ENCODE assay signal across 32 cellular contexts in genomic region chr1:42761567-42761966, GRCh38. TPM values are rescaled to one million over a fixed set of nuclear protein-coding genes. Genes with fewer than 3 reads are reported as not detected.
DNase-seq lines count a peak whose midpoint lies in the region; ATAC-seq, FAIRE-seq and TF ChIP-seq lines count a peak whose summit lies in the region.
"Had no signal": no experiment of that assay in that cellular context is flagged by ENCODE, and none has a peak within 500 bp of the region (broad histone marks: within the 10 kb centered on the region; RNA-seq: fewer than 3 reads in every experiment).

No MANE protein-coding gene starts in this region.

- H3K4me1 ChIP-seq in HepG2 (ENCODE audit: insufficient read depth, low read length), result peaks cover 24% of the 10 kb centered on the region
- peaks cover 0 to 11% (median 7%) of the 10 kb centered on the region in 4 donors for H3K4me1 ChIP-seq in right lobe of liver
- peaks cover 8 to 28% (median 20%) of the 10 kb centered on the region in 4 donors for H3K4me1 ChIP-seq in stomach
- peaks cover 11 to 25% (median 18%) of the 10 kb centered on the region in 4 donors for H3K4me1 ChIP-seq in upper lobe of left lung
- H3K4me1 ChIP-seq: BE2C had no signal

- H3K4me2 ChIP-seq in HepG2 (ENCODE audit: low read depth, low read length), result no peak overlapping the region

- H3K4me3 Mint-ChIP-seq in WTC11 (no peak overlapping the region), chondrocyte (ENCODE audit: unreplicated experiment) (no peak overlapping the region)
- no peak overlapping the region for H3K4me3 Mint-ChIP-seq in activated CD8-positive, alpha-beta T cell treated with anti-CD3 and anti-CD28 coated beads, Interleukin-2, amount 10 ng/mL, durations not matched to agents 7 days and 5 days
- H3K4me3 Mint-ChIP-seq: CD14-positive monocyte; CD4-positive, alpha-beta memory T cell had no signal

- WGBS in HepG2 (ENCODE audit: low lambda C conversion rate), result 98% methylated on average over 4 of the region's 4 CpGs
- 98% methylated on average over 4 of the region's 4 CpGs for WGBS in right lobe of liver (ENCODE audit: insufficient coverage, low coverage, low lambda C conversion rate, missing lambda C conversion rate)
- 94 to 97% (median 97%) methylated on average over 4 of the region's 4 CpGs for WGBS in stomach, 5 donors
- 95 to 96% methylated on average over 4 of the region's 4 CpGs for WGBS in upper lobe of left lung, 2 donors

- CTCF ChIA-PET in HepG2 (lab: Yijun Ruan, JAX; ENCODE audit: low intra/inter-chr PET ratio, low total read pairs), result no interaction called here
- CTCF ChIA-PET in WTC11 (lab: Charles Lee), result no interaction called here
- CTCF ChIA-PET in activated CD8-positive, alpha-beta T cell treated with anti-CD3 and anti-CD28 coated beads, Interleukin-2, amount 10 ng/mL, durations not matched to agents 7 days and 5 days (lab: Charles Lee), result no interaction called here

- TF ChIP-seq POLR2A in HepG2 (IDR thresholded peaks at IDR 0.05; ENCODE audit: insufficient read depth in 1 of 2, low read depth in 2 of 2, low read length in 2 of 2), result no peak
- TF ChIP-seq POLR2A in right lobe of liver (IDR thresholded peaks at IDR 0.05), result no peak
- TF ChIP-seq POLR2A in stomach (IDR thresholded peaks at IDR 0.05), result no peak
- no peak for TF ChIP-seq POLR2A in upper lobe of left lung (IDR thresholded peaks at IDR 0.05)

- H3K27ac ChIP-seq in HepG2 (ENCODE audit: extremely low read length, insufficient read depth, low read length), result no peak overlapping the region
- H3K27ac ChIP-seq in right lobe of liver, result no peak overlapping the region
- H3K27ac ChIP-seq in stomach, result no peak overlapping the region
- no peak overlapping the region for H3K27ac ChIP-seq in upper lobe of left lung

- H3K27ac Mint-ChIP-seq in WTC11 (no peak overlapping the region), chondrocyte (ENCODE audit: unreplicated experiment) (peak overlapping the region; percentile 49)
- no peak overlapping the region for H3K27ac Mint-ChIP-seq in activated CD8-positive, alpha-beta T cell treated with anti-CD3 and anti-CD28 coated beads, Interleukin-2, amount 10 ng/mL, durations not matched to agents 7 days and 5 days

- H3K4me1 Mint-ChIP-seq in WTC11 (peaks cover 2% of the 10 kb centered on the region), chondrocyte (ENCODE audit: low read depth) (peaks cover 10% of the 10 kb centered on the region)
- H3K4me1 Mint-ChIP-seq in activated CD8-positive, alpha-beta T cell treated with anti-CD3 and anti-CD28 coated beads, Interleukin-2, amount 10 ng/mL, durations not matched to agents 7 days and 5 days (ENCODE audit: low read depth), result peaks cover 4% of the 10 kb centered on the region

- no peak overlapping the region for H3K9ac ChIP-seq in HepG2 (ENCODE audit: insufficient read depth, low read depth, low read length)

- no peak overlapping the region for H2AFZ ChIP-seq in HepG2 (ENCODE audit: low read length)

- TF ChIP-seq CTCF in HepG2 (CRISPR knock-in tag; IDR thresholded peaks at IDR 0.05) (no peak), right lobe of liver (IDR thresholded peaks at IDR 0.05) (no peak), WTC11 (IDR thresholded peaks at IDR 0.05) (no peak), chondrocyte (IDR thresholded peaks at IDR 0.05) (no peak), stomach (IDR thresholded peaks at IDR 0.05) (no peak), upper lobe of left lung (IDR thresholded peaks at IDR 0.05) (no peak)

- H3K36me3 Mint-ChIP-seq in WTC11 (peaks cover 29% of the 10 kb centered on the region), chondrocyte (ENCODE audit: low read depth) (peaks cover 14% of the 10 kb centered on the region)
- H3K36me3 Mint-ChIP-seq in activated CD8-positive, alpha-beta T cell treated with anti-CD3 and anti-CD28 coated beads, Interleukin-2, amount 10 ng/mL, durations not matched to agents 7 days and 5 days (ENCODE audit: low read depth), result peaks cover 15% of the 10 kb centered on the region

- peaks cover 31% of the 10 kb centered on the region for H3K79me2 ChIP-seq in HepG2 (ENCODE audit: insufficient read depth, low read length)

- BruUV-seq in HepG2 (replicated peaks; lab: Mats Ljungman, UMichigan), result no TSS peak

- H3K27me3 Mint-ChIP-seq in WTC11 (ENCODE audit: low read depth) (no peaks in the 10 kb centered on the region), chondrocyte (ENCODE audit: low read depth) (no peaks in the 10 kb centered on the region)
- no peaks in the 10 kb centered on the region for H3K27me3 Mint-ChIP-seq in activated CD8-positive, alpha-beta T cell treated with anti-CD3 and anti-CD28 coated beads, Interleukin-2, amount 10 ng/mL, durations not matched to agents 7 days and 5 days (ENCODE audit: low read depth)
- H3K27me3 Mint-ChIP-seq: CD4-positive, alpha-beta memory T cell; CD4-positive, CD25-positive, alpha-beta regulatory T cell; CD8-positive, alpha-beta memory T cell had no signal

- ATAC-seq in HepG2 (no peak), right lobe of liver (no peak), WTC11 (no peak), upper lobe of left lung (ENCODE audit: low FRiP score in 2 of 2) (no peak)
- no peak for ATAC-seq in activated CD8-positive, alpha-beta T cell treated with anti-CD3 and anti-CD28 coated beads, Interleukin-2, amount 10 ng/mL, durations not matched to agents 7 days and 5 days

- in situ Hi-C loops in HepG2 (cut with HindIII; ENCODE audit: extremely low pct_ligation_motif_present, low pct_unique_long_range_greater_than_20kb), result no loop called here
- in situ Hi-C loops in G401 (cut with HindIII; ENCODE audit: low sequenced_read_pairs), result no loop called here

- FAIRE-seq in HepG2 (lab: Jason Lieb, UNC), result no peak
- FAIRE-seq: A204.1, G401.6, GM12891, GM19239 had no signal

- POLR2A ChIA-PET in HepG2 (lab: Yijun Ruan, JAX) (no interaction called here), WTC11 (lab: Charles Lee) (no interaction called here)
- POLR2A ChIA-PET in activated CD8-positive, alpha-beta T cell treated with anti-CD3 and anti-CD28 coated beads, Interleukin-2, amount 10 ng/mL, durations not matched to agents 7 days and 5 days (lab: Charles Lee), result interaction anchor here (1.4 kb wide), 1 partner anchor 80 kb away, joined by 5 read pairs; the partner anchor contains the start of gene YBX1

- H3K27me3 ChIP-seq in HepG2 (ENCODE audit: control insufficient read depth in 1 of 2, insufficient read depth in 2 of 2, low read length in 2 of 2) (no peaks in the 10 kb centered on the region; a peak in 1 of 5 replicates), right lobe of liver (no peaks in the 10 kb centered on the region), stomach (no peaks in the 10 kb centered on the region), upper lobe of left lung (no peaks in the 10 kb centered on the region)
- H3K27me3 ChIP-seq: BE2C, BLaER1 had no signal

- peaks cover 4 to 37% of the 10 kb centered on the region in 2 experiments; a peak in 4 of 5 replicates for H3K36me3 ChIP-seq in HepG2 (replicated peaks in 1 of 2; ENCODE audit: control insufficient read depth in 1 of 2, insufficient read depth in 2 of 2, low read length in 2 of 2)
- peaks cover 0 to 38% (median 12%) of the 10 kb centered on the region in 4 donors for H3K36me3 ChIP-seq in right lobe of liver
- peaks cover 16 to 50% (median 38%) of the 10 kb centered on the region in 4 donors for H3K36me3 ChIP-seq in stomach
- peaks cover 0 to 52% (median 30%) of the 10 kb centered on the region in 4 donors for H3K36me3 ChIP-seq in upper lobe of left lung

- TF ChIP-seq EP300 in HepG2 (IDR thresholded peaks at IDR 0.05; ENCODE audit: low read depth in 2 of 2, low read length in 2 of 2) (no peak), HepG2 (CRISPR knock-in tag; IDR thresholded peaks at IDR 0.05; ENCODE audit: borderline replicate concordance) (no peak), stomach (IDR thresholded peaks at IDR 0.05) (no peak), upper lobe of left lung (IDR thresholded peaks at IDR 0.05) (no peak)

- no peak for TF ChIP-seq RAD21 in HepG2 (CRISPR knock-in tag; IDR thresholded peaks at IDR 0.05)

- H3K9me3 ChIP-seq in HepG2 (ENCODE audit: low read length), result no peaks in the 10 kb centered on the region
- H3K9me3 ChIP-seq in right lobe of liver, result no peaks in the 10 kb centered on the region
- no peaks in the 10 kb centered on the region for H3K9me3 ChIP-seq in stomach
- H3K9me3 ChIP-seq in upper lobe of left lung, result no peaks in the 10 kb centered on the region
- H3K9me3 ChIP-seq: BE2C, BLaER1 had no signal

- intact Hi-C loops in HepG2 (cut with micrococcal nuclease; ENCODE audit: unreplicated experiment), result no loop called here
- intact Hi-C loops in right lobe of liver (cut with DNase I), result no loop called here
- intact Hi-C loops in stomach (cut with DNase I; ENCODE audit: low total_unique reads), result no loop called here

- DNase-seq in HepG2 (ENCODE audit: low spot score) (no peak), right lobe of liver (no peak), WTC11 (ENCODE audit: low spot score) (no peak), chondrocyte (ENCODE audit: low spot score) (no peak), stomach (peak; percentile 0), G401 (ENCODE audit: low spot score) (no peak), upper lobe of left lung (no peak)
- DNase-seq in activated CD8-positive, alpha-beta T cell treated with anti-CD3 and anti-CD28 coated beads, Interleukin-2, amount 10 ng/mL, durations not matched to agents 7 days and 5 days, result no peak
- DNase-seq: 8988T; ACHN; BE2C; C1 segment of cervical spinal cord; CD4-positive, alpha-beta memory T cell; CD4-positive, CD25-positive, alpha-beta regulatory T cell; CD8-positive, alpha-beta memory T cell; COR-L47; DMS 273 treated with DMSO at 0.1 percent for 48 hours; DMS153; DMS53; DMS79; DND-41; EL; GF-D8 had no signal

- no peaks in the 10 kb centered on the region; the same call in 1 of the 2 replicates for H4K20me1 ChIP-seq in HepG2 (ENCODE audit: insufficient read depth, low read length)

- H3K9me3 Mint-ChIP-seq in WTC11, result no peaks in the 10 kb centered on the region
- no peaks in the 10 kb centered on the region for H3K9me3 Mint-ChIP-seq in chondrocyte (ENCODE audit: low read depth)
- no peaks in the 10 kb centered on the region for H3K9me3 Mint-ChIP-seq in activated CD8-positive, alpha-beta T cell treated with anti-CD3 and anti-CD28 coated beads, Interleukin-2, amount 10 ng/mL, durations not matched to agents 7 days and 5 days (ENCODE audit: insufficient read depth)
- H3K9me3 Mint-ChIP-seq: CD14-positive monocyte; CD4-positive, alpha-beta memory T cell; CD4-positive, CD25-positive, alpha-beta regulatory T cell; CD8-positive, alpha-beta memory T cell had no signal

- H3K4me3 ChIP-seq in HepG2 (replicated peaks in 1 of 3; ENCODE audit: insufficient read depth in 1 of 3, low read depth in 2 of 3, low read length in 3 of 3) (no peak overlapping the region), right lobe of liver (no peak overlapping the region), stomach (no peak overlapping the region), upper lobe of left lung (no peak overlapping the region)
- H3K4me3 ChIP-seq: BLaER1 had no signal

RNA-seq across cellular contexts. Expression of gene P3H1, which starts 5.3 kb away (rescaled TPM):
- total RNA-seq in HepG2 (2016; rRNA removed; fragmentation: Illumina TruSeq; extraction: Trizol) (18.7 and 64.6 TPM in 2 replicates), right lobe of liver (10 to 100 TPM; 19.7 to 25.3 (median 21.6) TPM), WTC11 (2021) (78.1 to 95.1 TPM (median 80.3 TPM) in 3 replicates), chondrocyte (256 to 288 TPM (median 278 TPM) in 3 replicates), stomach (10 to 100 TPM; 17.8 to 78.2 (median 43.0) TPM), upper lobe of left lung (10 to 100 TPM; 21.0 to 58.7 (median 35.3) TPM)
- total RNA-seq in HepG2 (2016; cell fraction: cytosol; rRNA removed; fragmentation: Illumina TruSeq; extraction: Trizol; ENCODE audit: low read depth), result 7.7 and 10.2 TPM in 2 replicates
- total RNA-seq in HepG2 (2016; cell fraction: insoluble cytoplasmic fraction; rRNA removed; fragmentation: Illumina TruSeq; extraction: Trizol), result 17.1 and 62.4 TPM in 2 replicates
- 13.7 and 16.5 TPM in 2 replicates for total RNA-seq in HepG2 (2016; cell fraction: membrane; rRNA removed; fragmentation: Illumina TruSeq; extraction: Trizol)
- 78.4 and 82.0 TPM in 2 replicates for total RNA-seq in HepG2 (2016; cell fraction: nucleus; rRNA removed; fragmentation: Illumina TruSeq; extraction: Trizol)
- polyA plus RNA-seq in HepG2 (2011; rRNA removed) (113 and 120 TPM in 2 replicates), stomach (10 to 100 TPM in 2 of 3 donors, 1 to 10 TPM in 1; 5.0 to 18.2 (median 13.4) TPM)
- 56.7 and 104 TPM in 2 replicates for polyA plus RNA-seq in HepG2 (2011; cell fraction: cytosol; rRNA removed)
- polyA plus RNA-seq in HepG2 (2011; cell fraction: nucleus; rRNA removed), result 450 and 596 TPM in 2 replicates
- 41.5 and 50.0 TPM in 2 replicates for polyA plus RNA-seq in HepG2 (2012)
- 9.2 and 9.6 TPM in 2 replicates for polyA plus RNA-seq in HepG2 (2016; cell fraction: cytosol; fragmentation: Illumina TruSeq; extraction: Trizol; ENCODE audit: low read depth)
- 19.1 and 25.3 TPM in 2 replicates for polyA plus RNA-seq in HepG2 (2016; cell fraction: insoluble cytoplasmic fraction; fragmentation: Illumina TruSeq; extraction: Trizol; ENCODE audit: low read depth)
- polyA plus RNA-seq in HepG2 (2016; cell fraction: membrane; fragmentation: Illumina TruSeq; extraction: Trizol; ENCODE audit: low read depth), result 9.6 and 14.2 TPM in 2 replicates
- 186 and 190 TPM in 2 replicates for polyA plus RNA-seq in HepG2 (2016; cell fraction: nucleus; fragmentation: Illumina TruSeq; extraction: Trizol; ENCODE audit: insufficient read depth, low read depth)
- polyA minus RNA-seq in HepG2 (2011; rRNA and poly(A)+ RNA removed; ENCODE audit: low replicate concordance), result 93.6 and 129 TPM in 2 replicates
- 49.2 and 50.5 TPM in 2 replicates for polyA minus RNA-seq in HepG2 (2011; cell fraction: cytosol; rRNA and poly(A)+ RNA removed)
- 100 and 101 TPM in 2 replicates for polyA minus RNA-seq in HepG2 (2011; cell fraction: nucleus; rRNA and poly(A)+ RNA removed)
- 27.2 and 32.5 TPM in 2 replicates for total RNA-seq in G401 (2014; rRNA removed; shearing (Covaris generic))
- total RNA-seq in activated CD8-positive, alpha-beta T cell treated with anti-CD3 and anti-CD28 coated beads, Interleukin-2, amount 10 ng/mL, durations not matched to agents 7 days and 5 days, result 10 to 100 TPM; 42.9 to 45.5 TPM

RNA-seq across cellular contexts. Expression of gene C1orf50, which starts 5.5 kb away (rescaled TPM):
- total RNA-seq in HepG2 (2016; rRNA removed; fragmentation: Illumina TruSeq; extraction: Trizol) (4.8 and 5.3 TPM in 2 replicates), right lobe of liver (1 to 10 TPM; 4.7 to 6.4 (median 5.3) TPM), WTC11 (2021) (5.1 to 6.3 TPM (median 5.3 TPM) in 3 replicates), chondrocyte (6.7 to 6.9 TPM (median 6.7 TPM) in 3 replicates), stomach (1 to 10 TPM in 2 of 5 donors, under 1 TPM in 1, not detected in 2; 0.89 to 6.7 (median 6.1) TPM), upper lobe of left lung (1 to 10 TPM in 5 of 6 donors, under 1 TPM in 1; 0.55 to 7.4 (median 2.5) TPM)
- total RNA-seq in HepG2 (2016; cell fraction: cytosol; rRNA removed; fragmentation: Illumina TruSeq; extraction: Trizol; ENCODE audit: low read depth), result 10.8 and 12.2 TPM in 2 replicates
- 2.9 and 3.7 TPM in 2 replicates for total RNA-seq in HepG2 (2016; cell fraction: insoluble cytoplasmic fraction; rRNA removed; fragmentation: Illumina TruSeq; extraction: Trizol)
- 3.9 and 5.2 TPM in 2 replicates for total RNA-seq in HepG2 (2016; cell fraction: membrane; rRNA removed; fragmentation: Illumina TruSeq; extraction: Trizol)
- 2.9 and 5.1 TPM in 2 replicates for total RNA-seq in HepG2 (2016; cell fraction: nucleus; rRNA removed; fragmentation: Illumina TruSeq; extraction: Trizol)
- polyA plus RNA-seq in HepG2 (2011; rRNA removed) (4.3 and 5.5 TPM in 2 replicates), stomach (1 to 10 TPM; 3.9 to 6.0 (median 4.1) TPM)
- 3.5 and 5.8 TPM in 2 replicates for polyA plus RNA-seq in HepG2 (2011; cell fraction: cytosol; rRNA removed)
- 1.6 and 3.2 TPM in 2 replicates for polyA plus RNA-seq in HepG2 (2011; cell fraction: nucleus; rRNA removed)
- polyA plus RNA-seq in HepG2 (2012), result 2.2 and 6.4 TPM in 2 replicates
- 5.6 and 5.8 TPM in 2 replicates for polyA plus RNA-seq in HepG2 (2016; cell fraction: cytosol; fragmentation: Illumina TruSeq; extraction: Trizol; ENCODE audit: low read depth)
- 6.1 and 6.6 TPM in 2 replicates for polyA plus RNA-seq in HepG2 (2016; cell fraction: insoluble cytoplasmic fraction; fragmentation: Illumina TruSeq; extraction: Trizol; ENCODE audit: low read depth)
- 5.2 and 6.0 TPM in 2 replicates for polyA plus RNA-seq in HepG2 (2016; cell fraction: membrane; fragmentation: Illumina TruSeq; extraction: Trizol; ENCODE audit: low read depth)
- 5.7 and 7.0 TPM in 2 replicates for polyA plus RNA-seq in HepG2 (2016; cell fraction: nucleus; fragmentation: Illumina TruSeq; extraction: Trizol; ENCODE audit: insufficient read depth, low read depth)
- polyA minus RNA-seq in HepG2 (2011; rRNA and poly(A)+ RNA removed; ENCODE audit: low replicate concordance), result 1.6 and 1.8 TPM in 2 replicates
- 1.3 and 2.1 TPM in 2 replicates for polyA minus RNA-seq in HepG2 (2011; cell fraction: cytosol; rRNA and poly(A)+ RNA removed)
- 8.0 and 9.6 TPM in 2 replicates for polyA minus RNA-seq in HepG2 (2011; cell fraction: nucleus; rRNA and poly(A)+ RNA removed)
- 4.7 and 9.2 TPM in 2 replicates for total RNA-seq in G401 (2014; rRNA removed; shearing (Covaris generic))
- 1 to 10 TPM; 6.3 to 6.7 TPM for total RNA-seq in activated CD8-positive, alpha-beta T cell treated with anti-CD3 and anti-CD28 coated beads, Interleukin-2, amount 10 ng/mL, durations not matched to agents 7 days and 5 days

RNA-seq across cellular contexts. Expression of gene CLDN19, which starts 21.5 kb away (rescaled TPM):
- total RNA-seq in HepG2 (2016; rRNA removed; fragmentation: Illumina TruSeq; extraction: Trizol) (4.3 and 7.6 TPM in 2 replicates), right lobe of liver (1 to 10 TPM in 1 of 6 experiments, not detected in 5; 1.0 TPM), WTC11 (2021) (8.1 to 15.9 TPM (median 14.7 TPM) in 3 replicates), chondrocyte (not detected in 3 replicates), stomach (under 1 TPM in 1 of 5 donors, not detected in 4; 0.37 TPM), upper lobe of left lung (not detected)
- 1.0 and 1.9 TPM in 2 replicates for total RNA-seq in HepG2 (2016; cell fraction: cytosol; rRNA removed; fragmentation: Illumina TruSeq; extraction: Trizol; ENCODE audit: low read depth)
- total RNA-seq in HepG2 (2016; cell fraction: insoluble cytoplasmic fraction; rRNA removed; fragmentation: Illumina TruSeq; extraction: Trizol), result 3.7 and 6.4 TPM in 2 replicates
- total RNA-seq in HepG2 (2016; cell fraction: membrane; rRNA removed; fragmentation: Illumina TruSeq; extraction: Trizol), result 4.7 and 5.3 TPM in 2 replicates
- total RNA-seq in HepG2 (2016; cell fraction: nucleus; rRNA removed; fragmentation: Illumina TruSeq; extraction: Trizol), result 5.6 and 6.8 TPM in 2 replicates
- polyA plus RNA-seq in HepG2 (2011; rRNA removed) (5.0 and 5.3 TPM in 2 replicates), stomach (not detected)
- 3.6 and 5.9 TPM in 2 replicates for polyA plus RNA-seq in HepG2 (2011; cell fraction: cytosol; rRNA removed)
- polyA plus RNA-seq in HepG2 (2011; cell fraction: nucleus; rRNA removed), result 4.7 and 5.6 TPM in 2 replicates
- polyA plus RNA-seq in HepG2 (2012), result 2.5 and 3.7 TPM in 2 replicates
- 2.8 and 3.0 TPM in 2 replicates for polyA plus RNA-seq in HepG2 (2016; cell fraction: cytosol; fragmentation: Illumina TruSeq; extraction: Trizol; ENCODE audit: low read depth)
- polyA plus RNA-seq in HepG2 (2016; cell fraction: insoluble cytoplasmic fraction; fragmentation: Illumina TruSeq; extraction: Trizol; ENCODE audit: low read depth), result 3.9 and 4.5 TPM in 2 replicates
- polyA plus RNA-seq in HepG2 (2016; cell fraction: membrane; fragmentation: Illumina TruSeq; extraction: Trizol; ENCODE audit: low read depth), result 5.5 TPM in 2 replicates
- 8.6 and 9.4 TPM in 2 replicates for polyA plus RNA-seq in HepG2 (2016; cell fraction: nucleus; fragmentation: Illumina TruSeq; extraction: Trizol; ENCODE audit: insufficient read depth, low read depth)
- 10.8 TPM in 1 of 2 replicates, not detected in the other for polyA minus RNA-seq in HepG2 (2011; rRNA and poly(A)+ RNA removed; ENCODE audit: low replicate concordance)
- 2.8 and 2.9 TPM in 2 replicates for polyA minus RNA-seq in HepG2 (2011; cell fraction: cytosol; rRNA and poly(A)+ RNA removed)
- polyA minus RNA-seq in HepG2 (2011; cell fraction: nucleus; rRNA and poly(A)+ RNA removed), result 1.2 and 2.1 TPM in 2 replicates
- total RNA-seq in G401 (2014; rRNA removed; shearing (Covaris generic)), result 0.03 TPM in 1 of 2 replicates, not detected in the other
- not detected for total RNA-seq in activated CD8-positive, alpha-beta T cell treated with anti-CD3 and anti-CD28 coated beads, Interleukin-2, amount 10 ng/mL, durations not matched to agents 7 days and 5 days
- total RNA-seq: A673; CD4-positive, alpha-beta memory T cell; CD4-positive, CD25-positive, alpha-beta regulatory T cell; CD8-positive, alpha-beta memory T cell; Daoy had no signal
- polyA plus RNA-seq: AG04450; CD14-positive monocyte; CD4-positive, alpha-beta memory T cell; CD4-positive, CD25-positive, alpha-beta regulatory T cell; CD8-positive, alpha-beta memory T cell had no signal

RNA-seq across cellular contexts. Expression of gene TMEM269, which starts 23.2 kb away (rescaled TPM):
- total RNA-seq in HepG2 (2016; rRNA removed; fragmentation: Illumina TruSeq; extraction: Trizol) (0.15 and 0.24 TPM in 2 replicates), right lobe of liver (under 1 TPM in 1 of 6 experiments, not detected in 5; 0.07 TPM), WTC11 (2021) (0.57 to 0.85 TPM (median 0.73 TPM) in 3 replicates), chondrocyte (0.20 to 0.70 TPM (median 0.23 TPM) in 3 replicates), stomach (under 1 TPM in 1 of 5 donors, not detected in 4; 0.55 TPM), upper lobe of left lung (1 to 10 TPM in 1 of 6 donors, under 1 TPM in 3, not detected in 2; 0.07 to 2.1 (median 0.14) TPM)
- not detected in 2 replicates for total RNA-seq in HepG2 (2016; cell fraction: cytosol; rRNA removed; fragmentation: Illumina TruSeq; extraction: Trizol; ENCODE audit: low read depth)
- 0.11 TPM in 1 of 2 replicates, not detected in the other for total RNA-seq in HepG2 (2016; cell fraction: insoluble cytoplasmic fraction; rRNA removed; fragmentation: Illumina TruSeq; extraction: Trizol)
- total RNA-seq in HepG2 (2016; cell fraction: membrane; rRNA removed; fragmentation: Illumina TruSeq; extraction: Trizol), result 0.06 TPM in 1 of 2 replicates, not detected in the other
- 0.28 TPM in 1 of 2 replicates, not detected in the other for total RNA-seq in HepG2 (2016; cell fraction: nucleus; rRNA removed; fragmentation: Illumina TruSeq; extraction: Trizol)
- polyA plus RNA-seq in HepG2 (2011; rRNA removed) (0.14 and 0.21 TPM in 2 replicates), stomach (under 1 TPM in 1 of 3 donors, not detected in 2; 0.03 TPM)
- polyA plus RNA-seq in HepG2 (2011; cell fraction: cytosol; rRNA removed), result 0.04 and 0.05 TPM in 2 replicates
- polyA plus RNA-seq in HepG2 (2011; cell fraction: nucleus; rRNA removed), result 0.24 and 0.28 TPM in 2 replicates
- polyA plus RNA-seq in HepG2 (2012), result 0.32 and 0.42 TPM in 2 replicates
- polyA plus RNA-seq in HepG2 (2016; cell fraction: cytosol; fragmentation: Illumina TruSeq; extraction: Trizol; ENCODE audit: low read depth), result 0.03 TPM in 1 of 2 replicates, not detected in the other
- 0.09 and 0.15 TPM in 2 replicates for polyA plus RNA-seq in HepG2 (2016; cell fraction: insoluble cytoplasmic fraction; fragmentation: Illumina TruSeq; extraction: Trizol; ENCODE audit: low read depth)
- 0.07 TPM in 1 of 2 replicates, not detected in the other for polyA plus RNA-seq in HepG2 (2016; cell fraction: membrane; fragmentation: Illumina TruSeq; extraction: Trizol; ENCODE audit: low read depth)
- polyA plus RNA-seq in HepG2 (2016; cell fraction: nucleus; fragmentation: Illumina TruSeq; extraction: Trizol; ENCODE audit: insufficient read depth, low read depth), result 0.53 and 0.57 TPM in 2 replicates
- polyA minus RNA-seq in HepG2 (2011; rRNA and poly(A)+ RNA removed; ENCODE audit: low replicate concordance), result 0.80 and 1.0 TPM in 2 replicates
- polyA minus RNA-seq in HepG2 (2011; cell fraction: cytosol; rRNA and poly(A)+ RNA removed), result not detected in 2 replicates
- polyA minus RNA-seq in HepG2 (2011; cell fraction: nucleus; rRNA and poly(A)+ RNA removed), result 0.37 and 0.39 TPM in 2 replicates
- total RNA-seq in G401 (2014; rRNA removed; shearing (Covaris generic)), result 0.80 TPM in 1 of 2 replicates, not detected in the other
- under 1 TPM in 1 of 2 experiments, not detected in 1; 0.40 TPM for total RNA-seq in activated CD8-positive, alpha-beta T cell treated with anti-CD3 and anti-CD28 coated beads, Interleukin-2, amount 10 ng/mL, durations not matched to agents 7 days and 5 days
- total RNA-seq: Daoy had no signal
- polyA plus RNA-seq: CD14-positive monocyte; CD4-positive, alpha-beta memory T cell; CD8-positive, alpha-beta memory T cell had no signal

RNA-seq across cellular contexts. Expression of gene ERMAP, which starts 55.4 kb away (rescaled TPM):
- 2.6 and 4.4 TPM in 2 replicates for total RNA-seq in HepG2 (2016; rRNA removed; fragmentation: Illumina TruSeq; extraction: Trizol)
- 2.1 and 2.2 TPM in 2 replicates for total RNA-seq in HepG2 (2016; cell fraction: cytosol; rRNA removed; fragmentation: Illumina TruSeq; extraction: Trizol; ENCODE audit: low read depth)
- 2.2 and 4.0 TPM in 2 replicates for total RNA-seq in HepG2 (2016; cell fraction: insoluble cytoplasmic fraction; rRNA removed; fragmentation: Illumina TruSeq; extraction: Trizol)
- total RNA-seq in HepG2 (2016; cell fraction: membrane; rRNA removed; fragmentation: Illumina TruSeq; extraction: Trizol), result 2.5 and 3.6 TPM in 2 replicates
- 3.9 and 4.6 TPM in 2 replicates for total RNA-seq in HepG2 (2016; cell fraction: nucleus; rRNA removed; fragmentation: Illumina TruSeq; extraction: Trizol)
- polyA plus RNA-seq in HepG2 (2011; rRNA removed), result 2.2 and 2.4 TPM in 2 replicates
- 1.8 and 1.9 TPM in 2 replicates for polyA plus RNA-seq in HepG2 (2011; cell fraction: cytosol; rRNA removed)
- 3.2 and 4.1 TPM in 2 replicates for polyA plus RNA-seq in HepG2 (2011; cell fraction: nucleus; rRNA removed)
- polyA plus RNA-seq in HepG2 (2012), result 1.9 and 2.7 TPM in 2 replicates
- polyA plus RNA-seq in HepG2 (2016; cell fraction: cytosol; fragmentation: Illumina TruSeq; extraction: Trizol; ENCODE audit: low read depth), result 1.0 and 1.5 TPM in 2 replicates
- 1.4 and 1.8 TPM in 2 replicates for polyA plus RNA-seq in HepG2 (2016; cell fraction: insoluble cytoplasmic fraction; fragmentation: Illumina TruSeq; extraction: Trizol; ENCODE audit: low read depth)
- 2.2 TPM in 2 replicates for polyA plus RNA-seq in HepG2 (2016; cell fraction: membrane; fragmentation: Illumina TruSeq; extraction: Trizol; ENCODE audit: low read depth)
- polyA plus RNA-seq in HepG2 (2016; cell fraction: nucleus; fragmentation: Illumina TruSeq; extraction: Trizol; ENCODE audit: insufficient read depth, low read depth), result 5.5 and 6.9 TPM in 2 replicates
- 2.7 and 3.5 TPM in 2 replicates for polyA minus RNA-seq in HepG2 (2011; rRNA and poly(A)+ RNA removed; ENCODE audit: low replicate concordance)
- polyA minus RNA-seq in HepG2 (2011; cell fraction: cytosol; rRNA and poly(A)+ RNA removed), result 1.4 and 2.6 TPM in 2 replicates
- 8.1 and 9.9 TPM in 2 replicates for polyA minus RNA-seq in HepG2 (2011; cell fraction: nucleus; rRNA and poly(A)+ RNA removed)
- 10 to 100 TPM in 4 of 6 experiments, 1 to 10 TPM in 2; 6.6 to 16.2 (median 13.9) TPM for total RNA-seq in right lobe of liver
- 2.6 to 4.2 TPM (median 3.1 TPM) in 3 replicates for total RNA-seq in WTC11 (2021)
- 13.1 to 15.7 TPM (median 13.7 TPM) in 3 replicates for total RNA-seq in chondrocyte
- 10 to 100 TPM in 2 of 5 donors, 1 to 10 TPM in 2, not detected in 1; 4.9 to 13.6 (median 8.4) TPM for total RNA-seq in stomach
- polyA plus RNA-seq in stomach, result 1 to 10 TPM; 3.5 to 4.9 (median 4.9) TPM
- 5.3 and 8.1 TPM in 2 replicates for total RNA-seq in G401 (2014; rRNA removed; shearing (Covaris generic))
- total RNA-seq in upper lobe of left lung, result 10 to 100 TPM; 11.6 to 41.9 (median 14.9) TPM
- 1 to 10 TPM; 5.7 to 6.0 TPM for total RNA-seq in activated CD8-positive, alpha-beta T cell treated with anti-CD3 and anti-CD28 coated beads, Interleukin-2, amount 10 ng/mL, durations not matched to agents 7 days and 5 days

Comparison
In these comparisons a context has a peak if more than half of its experiments do, and no peak if none do; other contexts are left out.
1. Of the 50 proteins assayed by ChIP-seq in both HepG2 and WTC11: peak only in HepG2: none; only in WTC11: none; in both: ZNF121; in neither: 49.